Comparison of ENCODE assay signal across 20 cellular contexts in the genomic region with DNA sequence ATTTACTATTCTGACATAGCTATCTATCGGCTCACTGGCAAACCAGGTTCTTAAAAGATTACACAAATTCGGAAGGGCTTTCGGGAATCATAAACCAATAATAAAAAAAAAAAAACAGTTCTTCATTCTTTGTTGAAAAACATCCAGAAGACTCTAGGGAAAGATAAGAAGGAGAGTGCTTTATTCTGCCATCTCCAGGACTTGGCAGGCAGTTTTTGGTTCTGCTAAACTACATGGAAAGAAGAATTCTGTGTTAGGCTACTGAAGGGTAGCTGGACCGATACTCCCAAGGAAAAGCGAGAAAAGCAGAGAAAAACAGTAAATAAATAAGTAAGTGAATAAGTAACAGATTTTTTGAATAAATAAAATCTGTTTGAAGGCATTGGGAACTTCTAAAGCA.
"Had no signal": no experiment of that assay in that cellular context is flagged by ENCODE, and none has a peak within 500 bp of the region (broad histone marks: within the 10 kb centered on the region; RNA-seq: fewer than 3 reads in every experiment).

No MANE protein-coding gene starts in this region.

- ATAC-seq: HepG2 had no signal

- H3K27ac ChIP-seq: RWPE1 had no signal

- H3K9ac ChIP-seq: SK-N-SH had no signal

- H3K4me2 ChIP-seq: SK-N-SH had no signal

- DNase-seq: IMR-90; Karpas-422; KG1; MM.1S; NCI-H1092 treated with DMSO at 0.1 percent for 48 hours; NCI-H1436; NCI-H187; NCI-H2029 treated with DMSO at 0.1 percent for 48 hours; NCI-H2107; NCI-H226; NCI-H446; NCI-H510A; NCI-H524 treated with DMSO at 0.1 percent for 48 hours; NCI-H69; NCI-H774; NK-92 treated with Interleukin-12 subunit alpha and Interleukin-12 subunit beta, amount 100 ng/mL, for 24 hours; SHP77; SK-N-SH had no signal

- H3K9me3 ChIP-seq: SK-N-SH had no signal

- H3K9me2 ChIP-seq: SK-N-SH had no signal
